ENCODE assay signal across 12 cellular contexts in genomic region chr2:156538083-156538504, GRCh38.
DNase-seq lines count a peak whose midpoint lies in the region; ATAC-seq and TF ChIP-seq lines count a peak whose summit lies in the region.
"Had no signal": no experiment of that assay in that cellular context is flagged by ENCODE, and none has a peak within 500 bp of the region (broad histone marks: within the 10 kb centered on the region; RNA-seq: fewer than 3 reads in every experiment).

No MANE protein-coding gene starts in this region.

- no peaks in the 10 kb centered on the region for H3K9me2 ChIP-seq in hepatocyte (replicated peaks; ENCODE audit: insufficient read depth)

- peaks cover 39% of the 10 kb centered on the region for H3K4me1 Mint-ChIP-seq in activated naive CD4-positive, alpha-beta T cell treated with anti-CD3 and anti-CD28 coated beads for 36 hours (ENCODE audit: low read depth)
- H3K4me1 Mint-ChIP-seq: nephron had no signal

- no peaks in the 10 kb centered on the region for H3K27me3 Mint-ChIP-seq in activated naive CD4-positive, alpha-beta T cell treated with anti-CD3 and anti-CD28 coated beads for 36 hours (ENCODE audit: low read depth)

- H3K9me3 ChIP-seq in hepatocyte (ENCODE audit: low read depth), result no peaks in the 10 kb centered on the region

- no peak for DNase-seq in activated naive CD4-positive, alpha-beta T cell treated with anti-CD3 and anti-CD28 coated beads, Interleukin-2, amount 50 U/mL, for 72 hours (ENCODE audit: low spot score in 2 of 2)
- DNase-seq in activated naive CD4-positive, alpha-beta T cell treated with anti-CD3 and anti-CD28 coated beads for 36 hours, result no peak
- DNase-seq in GF-D8 (lab: John Stamatoyannopoulos, UW) (no peak), NCI-H524 treated with DMSO at 0.1 percent for 48 hours (lab: John Stamatoyannopoulos, UW) (no peak), hepatocyte (ENCODE audit: low spot score) (no peak)
- DNase-seq in stimulated activated CD8-positive, alpha-beta memory T cell treated with anti-CD3 and anti-CD28 coated beads, Interleukin-4, amount 100 ng/mL, for 48 hours, result no peak
- DNase-seq: activated naive CD4-positive, alpha-beta T cell treated with anti-CD3 and anti-CD28 coated beads, Interleukin-2, amount 50 U/mL, for 16 hours; NCI-H146; T-helper 1 cell had no signal

- intact Hi-C loops in activated naive CD4-positive, alpha-beta T cell treated with anti-CD3 and anti-CD28 coated beads for 36 hours (cut with micrococcal nuclease), result loop anchor here (1.0 to 10.0 kb wide), 5 partner anchors 11 to 1917 kb away; partner anchors contain the start of genes CCDC148, NR4A2 and PKP4

- no peaks in the 10 kb centered on the region for H3K79me2 ChIP-seq in hepatocyte

- H3K27ac ChIP-seq in VCaP (peak overlapping the region; percentile 62; the same call in 1 of the 2 replicates), hepatocyte (no peak overlapping the region)

- TF ChIP-seq CTCF in VCaP (conservative IDR thresholded peaks at IDR 0.05), result no peak
- TF ChIP-seq CTCF in hepatocyte (IDR thresholded peaks at IDR 0.05; ENCODE audit: poor library complexity), result no peak

- ATAC-seq in activated naive CD4-positive, alpha-beta T cell treated with anti-CD3 and anti-CD28 coated beads, Interleukin-2, amount 50 U/mL, for 72 hours, result peak; percentile 61 to 78
- peak; percentile 74 for ATAC-seq in HG02970 (IDR thresholded peaks at IDR 0.05; ENCODE audit: low FRiP score, unreplicated experiment)

- H4K20me1 ChIP-seq in hepatocyte (ENCODE audit: insufficient read depth, poor library complexity, severe bottlenecking), result no peaks in the 10 kb centered on the region

- WGBS in hepatocyte (ENCODE audit: low lambda C conversion rate, missing lambda C conversion rate), result 94% methylated on average over 2 of the region's 2 CpGs

- no peak overlapping the region for H2AFZ ChIP-seq in hepatocyte

- no peaks in the 10 kb centered on the region for H3K27me3 ChIP-seq in hepatocyte

- H3K27ac Mint-ChIP-seq in activated naive CD4-positive, alpha-beta T cell treated with anti-CD3 and anti-CD28 coated beads, Interleukin-2, amount 50 U/mL, for 72 hours, result peak overlapping the region; percentile 22 to 40
- no peak overlapping the region for H3K27ac Mint-ChIP-seq in activated naive CD4-positive, alpha-beta T cell treated with anti-CD3 and anti-CD28 coated beads for 36 hours
- H3K27ac Mint-ChIP-seq: nephron had no signal

- peaks cover 0 to 8% of the 10 kb centered on the region in 2 donors for H3K36me3 Mint-ChIP-seq in activated naive CD4-positive, alpha-beta T cell treated with anti-CD3 and anti-CD28 coated beads, Interleukin-2, amount 50 U/mL, for 72 hours
- H3K36me3 Mint-ChIP-seq in activated naive CD4-positive, alpha-beta T cell treated with anti-CD3 and anti-CD28 coated beads for 36 hours (ENCODE audit: low read depth), result peaks cover 3% of the 10 kb centered on the region

- no peaks in the 10 kb centered on the region for H3K9me3 Mint-ChIP-seq in activated naive CD4-positive, alpha-beta T cell treated with anti-CD3 and anti-CD28 coated beads, Interleukin-2, amount 50 U/mL, for 72 hours
- no peaks in the 10 kb centered on the region for H3K9me3 Mint-ChIP-seq in activated naive CD4-positive, alpha-beta T cell treated with anti-CD3 and anti-CD28 coated beads for 36 hours

- no peaks in the 10 kb centered on the region for H3K36me3 ChIP-seq in hepatocyte (replicated peaks; ENCODE audit: insufficient read depth, low read depth)

- CTCF ChIA-PET in activated naive CD4-positive, alpha-beta T cell treated with anti-CD3 and anti-CD28 coated beads for 36 hours (lab: Charles Lee), result no interaction called here

- no peak overlapping the region for H3K4me3 Mint-ChIP-seq in activated naive CD4-positive, alpha-beta T cell treated with anti-CD3 and anti-CD28 coated beads for 36 hours
- H3K4me3 Mint-ChIP-seq: nephron had no signal

- no peak overlapping the region for H3K4me3 ChIP-seq in hepatocyte

- H3K4me1 ChIP-seq in hepatocyte (ENCODE audit: insufficient read depth), result no peaks in the 10 kb centered on the region

- no peak overlapping the region for H3K4me2 ChIP-seq in hepatocyte
